Comparison of ENCODE assay signal across 1 cellular context in genomic region chr10:5412277-5412941, GRCh38.
TF ChIP-seq lines count a peak whose summit lies in the region.

NET1 (plus strand) TSS chr10:5412557; CDS start chr10:5412693, 136 bp downstream.

TF ChIP-seq in HepG2, 621 proteins besides CTCF, POLR2A, EP300 and RAD21 (continued from another document and continues in another):
- no peak for TF ChIP-seq PAX8 (CRISPR knock-in tag; IDR thresholded peaks at IDR 0.05; ENCODE audit: borderline replicate concordance)
- peak; percentile 59; the same call in 1 of the 2 replicates for TF ChIP-seq KDM2A (CRISPR knock-in tag; IDR thresholded peaks at IDR 0.05; ENCODE audit: borderline replicate concordance, low read depth)
- TF ChIP-seq NFE2L2 (IDR thresholded peaks at IDR 0.05; ENCODE audit: low read length), result no peak
- no peak for TF ChIP-seq ZNF616 (CRISPR knock-in tag; IDR thresholded peaks at IDR 0.05; ENCODE audit: low read depth)
- TF ChIP-seq, protein P1, sequence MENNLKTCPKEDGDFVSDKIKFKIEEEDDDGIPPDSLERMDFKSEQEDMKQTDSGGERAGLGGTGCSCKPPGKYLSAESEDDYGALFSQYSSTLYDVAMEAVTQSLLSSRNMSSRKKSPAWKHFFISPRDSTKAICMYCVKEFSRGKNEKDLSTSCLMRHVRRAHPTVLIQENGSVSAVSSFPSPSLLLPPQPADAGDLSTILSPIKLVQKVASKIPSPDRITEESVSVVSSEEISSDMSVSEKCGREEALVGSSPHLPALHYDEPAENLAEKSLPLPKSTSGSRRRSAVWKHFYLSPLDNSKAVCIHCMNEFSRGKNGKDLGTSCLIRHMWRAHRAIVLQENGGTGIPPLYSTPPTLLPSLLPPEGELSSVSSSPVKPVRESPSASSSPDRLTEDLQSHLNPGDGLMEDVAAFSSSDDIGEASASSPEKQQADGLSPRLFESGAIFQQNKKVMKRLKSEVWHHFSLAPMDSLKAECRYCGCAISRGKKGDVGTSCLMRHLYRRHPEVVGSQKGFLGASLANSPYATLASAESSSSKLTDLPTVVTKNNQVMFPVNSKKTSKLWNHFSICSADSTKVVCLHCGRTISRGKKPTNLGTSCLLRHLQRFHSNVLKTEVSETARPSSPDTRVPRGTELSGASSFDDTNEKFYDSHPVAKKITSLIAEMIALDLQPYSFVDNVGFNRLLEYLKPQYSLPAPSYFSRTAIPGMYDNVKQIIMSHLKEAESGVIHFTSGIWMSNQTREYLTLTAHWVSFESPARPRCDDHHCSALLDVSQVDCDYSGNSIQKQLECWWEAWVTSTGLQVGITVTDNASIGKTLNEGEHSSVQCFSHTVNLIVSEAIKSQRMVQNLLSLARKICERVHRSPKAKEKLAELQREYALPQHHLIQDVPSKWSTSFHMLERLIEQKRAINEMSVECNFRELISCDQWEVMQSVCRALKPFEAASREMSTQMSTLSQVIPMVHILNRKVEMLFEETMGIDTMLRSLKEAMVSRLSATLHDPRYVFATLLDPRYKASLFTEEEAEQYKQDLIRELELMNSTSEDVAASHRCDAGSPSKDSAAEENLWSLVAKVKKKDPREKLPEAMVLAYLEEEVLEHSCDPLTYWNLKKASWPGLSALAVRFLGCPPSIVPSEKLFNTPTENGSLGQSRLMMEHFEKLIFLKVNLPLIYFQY (CRISPR knock-in tag; IDR thresholded peaks at IDR 0.05; ENCODE audit: borderline replicate concordance), result no peak
- no peak for TF ChIP-seq KLF12 (CRISPR knock-in tag; IDR thresholded peaks at IDR 0.05; ENCODE audit: borderline replicate concordance)
- no peak for TF ChIP-seq ZNF883 (CRISPR knock-in tag; IDR thresholded peaks at IDR 0.05; ENCODE audit: not compliant biosample characterization)
- no peak for TF ChIP-seq CBX1 (IDR thresholded peaks at IDR 0.05; ENCODE audit: low read depth)
- TF ChIP-seq MAFG (CRISPR knock-in tag; IDR thresholded peaks at IDR 0.05), result no peak
- peak; percentile 44; the same call in 1 of the 2 replicates for TF ChIP-seq HDAC2 (CRISPR knock-in tag; IDR thresholded peaks at IDR 0.05)
- TF ChIP-seq, protein P2, sequence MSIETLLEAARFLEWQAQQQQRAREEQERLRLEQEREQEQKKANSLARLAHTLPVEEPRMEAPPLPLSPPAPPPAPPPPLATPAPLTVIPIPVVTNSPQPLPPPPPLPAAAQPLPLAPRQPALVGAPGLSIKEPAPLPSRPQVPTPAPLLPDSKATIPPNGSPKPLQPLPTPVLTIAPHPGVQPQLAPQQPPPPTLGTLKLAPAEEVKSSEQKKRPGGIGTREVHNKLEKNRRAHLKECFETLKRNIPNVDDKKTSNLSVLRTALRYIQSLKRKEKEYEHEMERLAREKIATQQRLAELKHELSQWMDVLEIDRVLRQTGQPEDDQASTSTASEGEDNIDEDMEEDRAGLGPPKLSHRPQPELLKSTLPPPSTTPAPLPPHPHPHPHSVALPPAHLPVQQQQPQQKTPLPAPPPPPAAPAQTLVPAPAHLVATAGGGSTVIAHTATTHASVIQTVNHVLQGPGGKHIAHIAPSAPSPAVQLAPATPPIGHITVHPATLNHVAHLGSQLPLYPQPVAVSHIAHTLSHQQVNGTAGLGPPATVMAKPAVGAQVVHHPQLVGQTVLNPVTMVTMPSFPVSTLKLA (IDR thresholded peaks at IDR 0.05), result no peak
- TF ChIP-seq, protein P3, sequence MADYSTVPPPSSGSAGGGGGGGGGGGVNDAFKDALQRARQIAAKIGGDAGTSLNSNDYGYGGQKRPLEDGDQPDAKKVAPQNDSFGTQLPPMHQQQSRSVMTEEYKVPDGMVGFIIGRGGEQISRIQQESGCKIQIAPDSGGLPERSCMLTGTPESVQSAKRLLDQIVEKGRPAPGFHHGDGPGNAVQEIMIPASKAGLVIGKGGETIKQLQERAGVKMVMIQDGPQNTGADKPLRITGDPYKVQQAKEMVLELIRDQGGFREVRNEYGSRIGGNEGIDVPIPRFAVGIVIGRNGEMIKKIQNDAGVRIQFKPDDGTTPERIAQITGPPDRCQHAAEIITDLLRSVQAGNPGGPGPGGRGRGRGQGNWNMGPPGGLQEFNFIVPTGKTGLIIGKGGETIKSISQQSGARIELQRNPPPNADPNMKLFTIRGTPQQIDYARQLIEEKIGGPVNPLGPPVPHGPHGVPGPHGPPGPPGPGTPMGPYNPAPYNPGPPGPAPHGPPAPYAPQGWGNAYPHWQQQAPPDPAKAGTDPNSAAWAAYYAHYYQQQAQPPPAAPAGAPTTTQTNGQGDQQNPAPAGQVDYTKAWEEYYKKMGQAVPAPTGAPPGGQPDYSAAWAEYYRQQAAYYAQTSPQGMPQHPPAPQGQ (CRISPR knock-in tag; IDR thresholded peaks at IDR 0.05; ENCODE audit: borderline replicate concordance), result no peak
- TF ChIP-seq MEIS2 (CRISPR knock-in tag; IDR thresholded peaks at IDR 0.05), result peak; percentile 40; the same call in 1 of the 2 replicates
- no peak for TF ChIP-seq RXRB (CRISPR knock-in tag; IDR thresholded peaks at IDR 0.05; ENCODE audit: borderline replicate concordance)
- TF ChIP-seq THYN1 (CRISPR knock-in tag; IDR thresholded peaks at IDR 0.05; ENCODE audit: borderline replicate concordance, low read depth), result no peak
- no peak for TF ChIP-seq ATM (IDR thresholded peaks at IDR 0.05; ENCODE audit: borderline replicate concordance)
- TF ChIP-seq, protein P4, sequence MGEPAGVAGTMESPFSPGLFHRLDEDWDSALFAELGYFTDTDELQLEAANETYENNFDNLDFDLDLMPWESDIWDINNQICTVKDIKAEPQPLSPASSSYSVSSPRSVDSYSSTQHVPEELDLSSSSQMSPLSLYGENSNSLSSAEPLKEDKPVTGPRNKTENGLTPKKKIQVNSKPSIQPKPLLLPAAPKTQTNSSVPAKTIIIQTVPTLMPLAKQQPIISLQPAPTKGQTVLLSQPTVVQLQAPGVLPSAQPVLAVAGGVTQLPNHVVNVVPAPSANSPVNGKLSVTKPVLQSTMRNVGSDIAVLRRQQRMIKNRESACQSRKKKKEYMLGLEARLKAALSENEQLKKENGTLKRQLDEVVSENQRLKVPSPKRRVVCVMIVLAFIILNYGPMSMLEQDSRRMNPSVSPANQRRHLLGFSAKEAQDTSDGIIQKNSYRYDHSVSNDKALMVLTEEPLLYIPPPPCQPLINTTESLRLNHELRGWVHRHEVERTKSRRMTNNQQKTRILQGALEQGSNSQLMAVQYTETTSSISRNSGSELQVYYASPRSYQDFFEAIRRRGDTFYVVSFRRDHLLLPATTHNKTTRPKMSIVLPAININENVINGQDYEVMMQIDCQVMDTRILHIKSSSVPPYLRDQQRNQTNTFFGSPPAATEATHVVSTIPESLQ (CRISPR knock-in tag; conservative IDR thresholded peaks at IDR 0.05), result no peak
- no peak; the same call in 1 of the 2 replicates for TF ChIP-seq KAT7 (CRISPR knock-in tag; IDR thresholded peaks at IDR 0.05; ENCODE audit: borderline replicate concordance)
- no peak for TF ChIP-seq TMF1 (CRISPR knock-in tag; IDR thresholded peaks at IDR 0.05; ENCODE audit: low read depth)
- TF ChIP-seq HBP1 (CRISPR knock-in tag; IDR thresholded peaks at IDR 0.05; ENCODE audit: low read depth), result peak; percentile 97
- no peak for TF ChIP-seq ZNF235 (CRISPR knock-in tag; IDR thresholded peaks at IDR 0.05; ENCODE audit: borderline replicate concordance)
- peak; percentile 73; the same call in 1 of the 2 replicates for TF ChIP-seq ZFP36L1 (CRISPR knock-in tag; IDR thresholded peaks at IDR 0.05)
- no peak for TF ChIP-seq ZNF224 (CRISPR knock-in tag; IDR thresholded peaks at IDR 0.05)
- TF ChIP-seq, protein P5, sequence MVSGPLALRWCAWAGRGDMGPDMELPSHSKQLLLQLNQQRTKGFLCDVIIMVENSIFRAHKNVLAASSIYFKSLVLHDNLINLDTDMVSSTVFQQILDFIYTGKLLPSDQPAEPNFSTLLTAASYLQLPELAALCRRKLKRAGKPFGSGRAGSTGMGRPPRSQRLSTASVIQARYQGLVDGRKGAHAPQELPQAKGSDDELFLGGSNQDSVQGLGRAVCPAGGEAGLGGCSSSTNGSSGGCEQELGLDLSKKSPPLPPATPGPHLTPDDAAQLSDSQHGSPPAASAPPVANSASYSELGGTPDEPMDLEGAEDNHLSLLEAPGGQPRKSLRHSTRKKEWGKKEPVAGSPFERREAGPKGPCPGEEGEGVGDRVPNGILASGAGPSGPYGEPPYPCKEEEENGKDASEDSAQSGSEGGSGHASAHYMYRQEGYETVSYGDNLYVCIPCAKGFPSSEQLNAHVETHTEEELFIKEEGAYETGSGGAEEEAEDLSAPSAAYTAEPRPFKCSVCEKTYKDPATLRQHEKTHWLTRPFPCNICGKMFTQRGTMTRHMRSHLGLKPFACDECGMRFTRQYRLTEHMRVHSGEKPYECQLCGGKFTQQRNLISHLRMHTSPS (CRISPR knock-in tag; IDR thresholded peaks at IDR 0.05; ENCODE audit: low read depth), result peak; percentile 69
- TF ChIP-seq ZKSCAN5 (CRISPR knock-in tag; IDR thresholded peaks at IDR 0.05), result peak; percentile 96
- no peak for TF ChIP-seq ZNF776 (CRISPR knock-in tag; IDR thresholded peaks at IDR 0.05)
- TF ChIP-seq, protein P6, sequence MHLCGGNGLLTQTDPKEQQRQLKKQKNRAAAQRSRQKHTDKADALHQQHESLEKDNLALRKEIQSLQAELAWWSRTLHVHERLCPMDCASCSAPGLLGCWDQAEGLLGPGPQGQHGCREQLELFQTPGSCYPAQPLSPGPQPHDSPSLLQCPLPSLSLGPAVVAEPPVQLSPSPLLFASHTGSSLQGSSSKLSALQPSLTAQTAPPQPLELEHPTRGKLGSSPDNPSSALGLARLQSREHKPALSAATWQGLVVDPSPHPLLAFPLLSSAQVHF (CRISPR knock-in tag; IDR thresholded peaks at IDR 0.05), result no peak; the same call in 1 of the 2 replicates
- no peak for TF ChIP-seq ZNF431 (CRISPR knock-in tag; IDR thresholded peaks at IDR 0.05; ENCODE audit: borderline replicate concordance, low read depth)
- no peak for TF ChIP-seq NFKBIZ (CRISPR knock-in tag; IDR thresholded peaks at IDR 0.05)
- TF ChIP-seq PAF1 (CRISPR knock-in tag; IDR thresholded peaks at IDR 0.05), result no peak
- no peak for TF ChIP-seq ZNF710 (CRISPR knock-in tag; IDR thresholded peaks at IDR 0.05; ENCODE audit: borderline replicate concordance)
- no peak for TF ChIP-seq ZNF704 (CRISPR knock-in tag; IDR thresholded peaks at IDR 0.05; ENCODE audit: borderline replicate concordance)
- TF ChIP-seq DDIT3 (CRISPR knock-in tag; IDR thresholded peaks at IDR 0.05), result no peak
- peak; percentile 74 for TF ChIP-seq RBFOX2 (IDR thresholded peaks at IDR 0.05; ENCODE audit: low read depth, low read length)
- TF ChIP-seq GATAD2A (CRISPR knock-in tag; IDR thresholded peaks at IDR 0.05), result no peak
- no peak for TF ChIP-seq ZNF670 (CRISPR knock-in tag; IDR thresholded peaks at IDR 0.05; ENCODE audit: borderline replicate concordance)
- no peak for TF ChIP-seq DR1 (CRISPR knock-in tag; IDR thresholded peaks at IDR 0.05)
- TF ChIP-seq YEATS2 (CRISPR knock-in tag; IDR thresholded peaks at IDR 0.05; ENCODE audit: borderline replicate concordance), result no peak; the same call in 1 of the 2 replicates
- TF ChIP-seq TCF7L2 (IDR thresholded peaks at IDR 0.05; ENCODE audit: low read depth, low read length), result no peak
- TF ChIP-seq MED1 (CRISPR knock-in tag; IDR thresholded peaks at IDR 0.05), result no peak
- TF ChIP-seq, protein P7, sequence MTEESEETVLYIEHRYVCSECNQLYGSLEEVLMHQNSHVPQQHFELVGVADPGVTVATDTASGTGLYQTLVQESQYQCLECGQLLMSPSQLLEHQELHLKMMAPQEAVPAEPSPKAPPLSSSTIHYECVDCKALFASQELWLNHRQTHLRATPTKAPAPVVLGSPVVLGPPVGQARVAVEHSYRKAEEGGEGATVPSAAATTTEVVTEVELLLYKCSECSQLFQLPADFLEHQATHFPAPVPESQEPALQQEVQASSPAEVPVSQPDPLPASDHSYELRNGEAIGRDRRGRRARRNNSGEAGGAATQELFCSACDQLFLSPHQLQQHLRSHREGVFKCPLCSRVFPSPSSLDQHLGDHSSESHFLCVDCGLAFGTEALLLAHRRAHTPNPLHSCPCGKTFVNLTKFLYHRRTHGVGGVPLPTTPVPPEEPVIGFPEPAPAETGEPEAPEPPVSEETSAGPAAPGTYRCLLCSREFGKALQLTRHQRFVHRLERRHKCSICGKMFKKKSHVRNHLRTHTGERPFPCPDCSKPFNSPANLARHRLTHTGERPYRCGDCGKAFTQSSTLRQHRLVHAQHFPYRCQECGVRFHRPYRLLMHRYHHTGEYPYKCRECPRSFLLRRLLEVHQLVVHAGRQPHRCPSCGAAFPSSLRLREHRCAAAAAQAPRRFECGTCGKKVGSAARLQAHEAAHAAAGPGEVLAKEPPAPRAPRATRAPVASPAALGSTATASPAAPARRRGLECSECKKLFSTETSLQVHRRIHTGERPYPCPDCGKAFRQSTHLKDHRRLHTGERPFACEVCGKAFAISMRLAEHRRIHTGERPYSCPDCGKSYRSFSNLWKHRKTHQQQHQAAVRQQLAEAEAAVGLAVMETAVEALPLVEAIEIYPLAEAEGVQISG (CRISPR knock-in tag; IDR thresholded peaks at IDR 0.05), result 0 out of 2 replicates have a peak, but pooled peaks have one; percentile 30
- no peak for TF ChIP-seq HHEX (CRISPR knock-in tag; IDR thresholded peaks at IDR 0.05)
- TF ChIP-seq RFX3 (CRISPR knock-in tag; IDR thresholded peaks at IDR 0.05), result peak; percentile 88
